1 cellular context compared by ENCODE assay signal in genomic region chr18:58860747-58861224, GRCh38.
TF ChIP-seq lines count a peak whose summit lies in the region.

No MANE protein-coding gene starts in this region.

TF ChIP-seq in H1, 55 proteins besides CTCF, POLR2A, EP300 and RAD21:
- no peak for TF ChIP-seq PHF8 (conservative IDR thresholded peaks at IDR 0.05; ENCODE audit: low read depth, low read length)
- TF ChIP-seq MAFK (IDR thresholded peaks at IDR 0.05; ENCODE audit: low read depth, low read length), result no peak
- TF ChIP-seq KDM1A (IDR thresholded peaks at IDR 0.05; ENCODE audit: borderline replicate concordance, low read length), result no peak
- TF ChIP-seq SP4 (IDR thresholded peaks at IDR 0.05; ENCODE audit: low read length), result no peak
- TF ChIP-seq E2F6 (IDR thresholded peaks at IDR 0.05), result no peak
- no peak for TF ChIP-seq CHD1 (IDR thresholded peaks at IDR 0.05; ENCODE audit: low read depth, low read length)
